In the genomic region with DNA sequence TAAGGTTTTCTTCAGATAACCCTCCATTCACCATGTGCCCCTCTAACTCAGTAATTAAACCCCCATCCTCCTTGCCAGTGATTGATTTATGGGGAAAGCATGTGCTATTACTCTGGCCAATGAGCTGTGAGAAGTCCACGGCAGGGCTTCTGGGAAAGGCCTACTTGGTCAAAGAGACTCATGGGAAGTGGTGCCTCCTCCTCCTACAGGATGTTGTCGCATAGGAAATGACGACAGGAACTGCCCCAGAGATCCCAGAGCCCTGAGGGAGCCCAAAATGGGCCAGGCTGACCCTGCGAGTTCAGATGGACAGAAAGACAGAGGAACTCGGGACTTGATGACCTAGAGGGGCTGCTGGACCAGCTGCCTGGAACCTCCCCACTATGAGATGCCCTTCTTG, we compare ENCODE assay signal across 24 cellular contexts.
"Had no signal": no experiment of that assay in that cellular context is flagged by ENCODE, and none has a peak within 500 bp of the region (broad histone marks: within the 10 kb centered on the region; RNA-seq: fewer than 3 reads in every experiment).

No MANE protein-coding gene starts in this region.

- H3K4me1 ChIP-seq: neural progenitor cell, parathyroid adenoma, psoas muscle, right lobe of liver, sigmoid colon, thyroid gland, tibial nerve, upper lobe of left lung, vagina had no signal

- H3K36me3 ChIP-seq: neural progenitor cell, neutrophil, ovary, right lobe of liver, sigmoid colon, stomach, thoracic aorta, thyroid gland, tibial nerve, upper lobe of left lung, vagina had no signal

- H3K27me3 ChIP-seq: neural progenitor cell, neutrophil, ovary, right lobe of liver, sigmoid colon, stomach, thyroid gland, tibial nerve, upper lobe of left lung, vagina had no signal

- H3K9me3 ChIP-seq: neutrophil, ovary, psoas muscle, right lobe of liver, sigmoid colon, stomach, thoracic aorta, thyroid gland, tibial nerve, upper lobe of left lung, vagina had no signal

- H3K4me2 ChIP-seq: neural progenitor cell had no signal

- H2AFZ ChIP-seq: neural progenitor cell, parathyroid adenoma had no signal

- H3K27ac ChIP-seq: neural progenitor cell, neutrophil, ovary, parathyroid adenoma, psoas muscle, right lobe of liver, sigmoid colon, stomach, thoracic aorta, thyroid gland, tibial nerve, upper lobe of left lung, vagina had no signal

- ATAC-seq: natural killer cell; psoas muscle; right cardiac atrium; right lobe of liver; stimulated activated naive B cell treated with anti-CD40 and anti-IgM and Interleukin-4, amounts not matched to agents 10 μg/mL and 1 μg/mL and 100 μg/mL, for 72 hours had no signal

- H3K4me3 ChIP-seq: neural progenitor cell, ovary, psoas muscle, right lobe of liver, sigmoid colon, stomach, thoracic aorta, thyroid gland, tibial nerve, upper lobe of left lung, vagina had no signal

- DNase-seq: natural killer cell; nucleus accumbens; ovary; posterior cingulate gyrus; psoas muscle; right cardiac atrium; right lobe of liver; sigmoid colon; small intestine; stimulated activated CD4-positive, alpha-beta T cell treated with anti-CD3 and anti-CD28 coated beads, Interleukin-15, amount 100 ng/mL, for 24 hours; stimulated activated CD4-positive, alpha-beta T cell treated with anti-CD3 and anti-CD28 coated beads, Interleukin-2, amount 100 ng/mL, for 24 hours; stimulated activated CD4-positive, alpha-beta T cell treated with anti-CD3 and anti-CD28 coated beads, Interleukin-2, amount 100 ng/mL, for 48 hours; stimulated activated CD4-positive, alpha-beta T cell treated with anti-CD3 and anti-CD28 coated beads, Interleukin-4, amount 100 ng/mL, for 24 hours; stimulated activated naive B cell treated with anti-CD40 and anti-IgM and Interleukin-4, amounts not matched to agents 10 μg/mL and 1 μg/mL and 100 μg/mL, for 72 hours; stimulated activated naive CD4-positive, alpha-beta T cell treated with Interleukin-2 at 50 U/mL for 16 hours; stomach; thyroid gland; upper lobe of left lung had no signal

- H3K9ac ChIP-seq: neural progenitor cell, parathyroid adenoma had no signal

- H3K79me2 ChIP-seq: parathyroid adenoma had no signal
